ENCODE assay signal across 17 cellular contexts in the genomic region with DNA sequence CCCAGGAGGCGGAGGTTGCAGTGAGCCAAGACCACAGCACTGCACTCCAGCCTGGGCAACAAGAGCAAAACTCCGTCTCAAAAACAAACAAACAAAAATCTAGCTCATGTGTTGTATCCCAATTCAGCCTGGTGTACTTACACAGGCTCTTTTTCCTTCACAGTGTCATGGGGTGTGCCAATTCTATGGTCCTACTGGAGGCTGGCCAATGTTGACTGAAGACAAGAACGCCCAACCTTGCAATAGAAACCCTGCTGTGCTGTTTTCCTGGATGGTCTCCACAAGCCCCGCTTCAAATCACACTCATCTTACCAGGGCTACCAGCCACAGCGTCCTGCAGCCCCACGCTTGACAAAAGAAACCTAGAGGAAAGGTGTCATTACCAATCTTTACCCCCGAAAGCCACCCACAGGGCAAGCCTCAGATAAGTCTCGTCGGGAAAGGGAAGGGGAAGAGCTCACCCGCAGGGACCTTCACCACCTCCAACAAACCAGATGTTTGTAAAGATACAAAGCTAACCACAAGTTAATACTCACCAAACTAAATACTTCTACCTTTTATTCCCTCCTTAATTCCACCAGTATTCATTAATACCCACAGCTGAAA.
A peak's percentile ranks its signal among the peaks of the same experiment; 100 is the strongest.
DNase-seq lines count a peak whose midpoint lies in the region; ATAC-seq and TF ChIP-seq lines count a peak whose summit lies in the region.
"Had no signal": no experiment of that assay in that cellular context is flagged by ENCODE, and none has a peak within 500 bp of the region (broad histone marks: within the 10 kb centered on the region; RNA-seq: fewer than 3 reads in every experiment).

No MANE protein-coding gene starts in this region.

- H3K27ac ChIP-seq in colonic mucosa: no peak overlapping the region
- H3K27ac ChIP-seq in upper lobe of left lung: peak overlapping the region in 1 of 4 donors; percentile 19
- H3K27ac ChIP-seq: parathyroid adenoma had no signal

- no peak for TF ChIP-seq POLR2A in upper lobe of left lung (IDR thresholded peaks at IDR 0.05)

- no peak overlapping the region for H3K9ac ChIP-seq in colonic mucosa (ENCODE audit: low read depth in 2 of 2, low read length in 2 of 2)
- H3K9ac ChIP-seq: parathyroid adenoma had no signal

- H3K36me3 ChIP-seq in colonic mucosa: no peaks in the 10 kb centered on the region
- no peaks in the 10 kb centered on the region for H3K36me3 ChIP-seq in upper lobe of left lung

- H3K36me3 Mint-ChIP-seq in activated T-cell treated with anti-CD3 and anti-CD28 coated beads, Interleukin-2, amount 50 U/mL, for 24 hours (ENCODE audit: low read depth): no peaks in the 10 kb centered on the region

- H3K9me3 ChIP-seq in colonic mucosa: no peaks in the 10 kb centered on the region
- H3K9me3 ChIP-seq in upper lobe of left lung: no peaks in the 10 kb centered on the region

- TF ChIP-seq CTCF in colonic mucosa (IDR thresholded peaks at IDR 0.05): no peak
- no peak for TF ChIP-seq CTCF in upper lobe of left lung (IDR thresholded peaks at IDR 0.05)

- H3K27me3 Mint-ChIP-seq in activated T-cell treated with anti-CD3 and anti-CD28 coated beads, Interleukin-2, amount 50 U/mL, for 24 hours: no peaks in the 10 kb centered on the region

- ATAC-seq in GM18867 (IDR thresholded peaks at IDR 0.05; ENCODE audit: unreplicated experiment) (no peak), upper lobe of left lung (ENCODE audit: low FRiP score in 2 of 2) (no peak)
- ATAC-seq: GM23338, PC-3 had no signal

- H3K4me3 ChIP-seq in colonic mucosa (no peak overlapping the region), upper lobe of left lung (no peak overlapping the region)
- H3K4me3 ChIP-seq: GM23338 had no signal

- H3K4me3 Mint-ChIP-seq in activated T-cell treated with anti-CD3 and anti-CD28 coated beads, Interleukin-2, amount 50 U/mL, for 24 hours: no peak overlapping the region
- H3K4me3 Mint-ChIP-seq: GM23338 had no signal

- no peaks in the 10 kb centered on the region for H3K9me3 Mint-ChIP-seq in activated T-cell treated with anti-CD3 and anti-CD28 coated beads, Interleukin-2, amount 50 U/mL, for 24 hours
- H3K9me3 Mint-ChIP-seq: GM23338 had no signal

- H3K4me1 ChIP-seq in colonic mucosa: peaks cover 5% of the 10 kb centered on the region
- peaks cover 16 to 33% (median 25%) of the 10 kb centered on the region in 4 donors for H3K4me1 ChIP-seq in upper lobe of left lung

- no peak overlapping the region for H3K27ac Mint-ChIP-seq in activated T-cell treated with anti-CD3 and anti-CD28 coated beads, Interleukin-2, amount 50 U/mL, for 24 hours
- H3K27ac Mint-ChIP-seq: GM23338 had no signal

- 58 to 80% methylated on average over 10 of the region's 10 CpGs for WGBS in upper lobe of left lung, 2 donors

- DNase-seq in GDM1 (lab: John Stamatoyannopoulos, UW): peak; percentile 53
- peak; percentile 38 for DNase-seq in NCI-H2107 (lab: John Stamatoyannopoulos, UW)
- peak; percentile 75 for DNase-seq in colonic mucosa
- DNase-seq in posterior vena cava (ENCODE audit: low spot score): peak; percentile 57
- no peak for DNase-seq in HK-2 (ENCODE audit: unreplicated experiment)
- DNase-seq in activated T-cell treated with anti-CD3 and anti-CD28 coated beads, Interleukin-2, amount 50 U/mL, for 24 hours: no peak
- DNase-seq in upper lobe of left lung: no peak
- DNase-seq: activated CD4-positive, CD25-positive, alpha-beta regulatory T cell treated with anti-CD3 and anti-CD28 coated beads, Interleukin-2, amount 50 U/mL, for 72 hours; activated T-cell treated with anti-CD3 and anti-CD28 coated beads for 4 hours; EL; NCI-H2171 treated with DMSO at 0.1 percent for 48 hours; PC-3; stimulated activated CD4-positive, alpha-beta T cell treated with anti-CD3 and anti-CD28 coated beads, Interleukin-1b, Interleukin-23, amount 100 ng/mL, for 48 hours; SW 1271 had no signal

- H3K27me3 ChIP-seq in colonic mucosa: no peaks in the 10 kb centered on the region
- H3K27me3 ChIP-seq in upper lobe of left lung: no peaks in the 10 kb centered on the region

- intact Hi-C loops in colonic mucosa (cut with DNase I) (no loop called here), posterior vena cava (cut with DNase I) (no loop called here)

- no peaks in the 10 kb centered on the region for H3K4me1 Mint-ChIP-seq in activated T-cell treated with anti-CD3 and anti-CD28 coated beads, Interleukin-2, amount 50 U/mL, for 24 hours (ENCODE audit: low read depth)

- no peak for TF ChIP-seq EP300 in upper lobe of left lung (IDR thresholded peaks at IDR 0.05)

Comparison
In these comparisons a context has a peak if more than half of its experiments do, and no peak if none do; other contexts are left out.
1. DNase-seq: peak in GDM1 (single experiment), NCI-H2107 (single experiment), colonic mucosa (single experiment) and posterior vena cava (single experiment); none in HK-2 (single experiment), activated T-cell treated with anti-CD3 and anti-CD28 coated beads, Interleukin-2, amount 50 U/mL, for 24 hours (single experiment) and upper lobe of left lung (0 of 2).